In genomic region chr16:74261068-74261467, GRCh38 we compare ENCODE assay signal across 20 cellular contexts.
"Had no signal": no experiment of that assay in that cellular context is flagged by ENCODE, and none has a peak within 500 bp of the region (broad histone marks: within the 10 kb centered on the region; RNA-seq: fewer than 3 reads in every experiment).

No MANE protein-coding gene starts in this region.

- H3K27me3 ChIP-seq: esophagus muscularis mucosa, heart left ventricle, neutrophil, right atrium auricular region, stomach, transverse colon had no signal

- ATAC-seq: effector memory CD8-positive, alpha-beta T cell; heart left ventricle; left lobe of liver; naive thymus-derived CD4-positive, alpha-beta T cell had no signal

- H3K4me3 ChIP-seq: esophagus muscularis mucosa, heart left ventricle, right atrium auricular region, stomach, thoracic aorta, transverse colon had no signal

- H3K9me3 ChIP-seq: esophagus muscularis mucosa, heart left ventricle, neutrophil, right atrium auricular region, stomach, thoracic aorta, transverse colon had no signal

- DNase-seq: effector memory CD8-positive, alpha-beta T cell; foreskin melanocyte; heart left ventricle; hippocampal formation; kidney glomerular epithelial cell; mammary epithelial cell; naive thymus-derived CD4-positive, alpha-beta T cell; posterior cingulate gyrus; small intestine; stimulated activated CD4-positive, alpha-beta T cell treated with anti-CD3 and anti-CD28 coated beads, Interleukin-12 subunit alpha, Interleukin-12 subunit beta, amount 100 ng/mL, for 4 hours; stimulated activated naive CD4-positive, alpha-beta T cell; stomach; substantia nigra; transverse colon had no signal

- H3K4me1 ChIP-seq: heart left ventricle, right atrium auricular region, stomach, transverse colon had no signal

- H3K36me3 ChIP-seq: esophagus muscularis mucosa, heart left ventricle, neutrophil, right atrium auricular region, stomach, thoracic aorta, transverse colon had no signal

- H3K27ac ChIP-seq: epithelial cell of prostate, esophagus muscularis mucosa, heart left ventricle, neutrophil, right atrium auricular region, stomach, thoracic aorta, transverse colon had no signal
